ENCODE assay signal across 20 cellular contexts in the genomic region with DNA sequence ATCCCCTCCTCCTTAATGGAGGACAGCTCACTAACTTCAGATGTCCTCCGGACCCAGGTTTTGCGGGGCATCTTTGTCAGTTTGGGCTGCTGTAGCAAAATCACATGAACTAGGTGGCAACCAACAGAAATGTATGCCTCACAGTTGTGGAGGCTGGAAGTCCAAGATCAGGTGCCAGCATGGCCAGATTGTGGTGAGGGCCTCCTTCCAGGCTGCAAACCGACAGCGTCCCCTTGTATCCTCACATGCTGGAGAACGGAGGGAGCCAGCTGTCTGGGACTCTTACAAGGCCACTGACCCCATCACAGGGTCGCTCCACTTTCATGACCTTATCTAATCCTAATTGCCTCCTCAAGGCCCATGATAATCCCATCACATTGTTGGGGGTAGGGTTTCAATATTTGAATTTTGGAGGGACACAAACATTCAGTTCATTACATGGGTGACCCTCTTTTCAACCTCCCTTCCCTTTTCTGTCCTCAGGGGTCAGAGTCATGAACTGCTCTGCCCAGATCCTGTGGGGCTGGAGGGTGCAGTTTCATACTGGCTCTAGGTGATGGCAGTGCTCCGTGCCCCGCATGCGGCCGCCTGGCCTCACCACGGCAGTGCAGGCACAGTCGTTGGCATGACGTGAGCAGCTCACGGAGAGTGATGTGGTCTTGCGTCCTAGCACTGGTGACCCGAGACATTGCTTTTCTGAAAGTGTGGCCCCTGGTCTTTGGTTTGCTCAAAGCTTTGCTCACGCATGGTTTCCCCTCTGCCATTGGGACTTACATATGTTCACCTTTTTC. TPM values are rescaled to one million over a fixed set of nuclear protein-coding genes. Genes with fewer than 3 reads are reported as not detected.
"Had no signal": no experiment of that assay in that cellular context is flagged by ENCODE, and none has a peak within 500 bp of the region (broad histone marks: within the 10 kb centered on the region; RNA-seq: fewer than 3 reads in every experiment).

No MANE protein-coding gene starts in this region.

- H3K4me3 ChIP-seq: adrenal gland, esophagus squamous epithelium, gastrocnemius medialis, pancreas, thoracic aorta had no signal

- DNase-seq: activated CD4-positive, alpha-beta T cell treated with anti-CD3 and anti-CD28 coated beads, Interleukin-2, amount 50 U/mL, for 1 hour; activated CD8-positive, alpha-beta T cell treated with anti-CD3 and anti-CD28 coated beads, Interleukin-2, amount 10 ng/mL, durations not matched to agents 7 days and 5 days; central memory CD4-positive, alpha-beta T cell; effector memory CD4-positive, alpha-beta T cell; esophagus squamous epithelium; gastrocnemius medialis; pancreas; stimulated activated CD4-positive, alpha-beta T cell treated with anti-CD3 and anti-CD28 coated beads, Interleukin-2, amount 100 ng/mL, for 48 hours; stimulated activated CD8-positive, alpha-beta memory T cell treated with anti-CD3 and anti-CD28 coated beads, Interleukin-4, amount 100 ng/mL, for 48 hours; stimulated activated naive CD4-positive, alpha-beta T cell; SW 1271; T-helper 17 cell had no signal

- H3K4me1 ChIP-seq: esophagus squamous epithelium, gastrocnemius medialis had no signal

- FAIRE-seq: astrocyte, endothelial cell of umbilical vein, islet of Langerhans, pancreas had no signal

- H3K27me3 ChIP-seq: adrenal gland, esophagus squamous epithelium, gastrocnemius medialis, pancreas had no signal

- H3K4me3 Mint-ChIP-seq: activated CD8-positive, alpha-beta T cell treated with anti-CD3 and anti-CD28 coated beads, Interleukin-2, amount 10 ng/mL, durations not matched to agents 7 days and 5 days; activated naive CD8-positive, alpha-beta T cell; natural killer cell treated with Interleukin-12 subunit alpha and Interleukin-12 subunit beta and Interleukin-15 and Interleukin-18, amount 100 ng/mL, for 72 hours; T-helper 17 cell had no signal

- H3K27ac Mint-ChIP-seq: activated CD8-positive, alpha-beta T cell treated with anti-CD3 and anti-CD28 coated beads, Interleukin-2, amount 10 ng/mL, durations not matched to agents 7 days and 5 days; activated naive CD8-positive, alpha-beta T cell; natural killer cell treated with Interleukin-12 subunit alpha and Interleukin-12 subunit beta and Interleukin-15 and Interleukin-18, amount 100 ng/mL, for 72 hours; T-helper 17 cell had no signal

- H3K4me1 Mint-ChIP-seq: T-helper 17 cell had no signal

- H3K9me3 ChIP-seq: adrenal gland, esophagus squamous epithelium, gastrocnemius medialis, pancreas, thoracic aorta had no signal

- H3K9me3 Mint-ChIP-seq: natural killer cell treated with Interleukin-12 subunit alpha and Interleukin-12 subunit beta and Interleukin-15 and Interleukin-18, amount 100 ng/mL, for 72 hours had no signal

- H3K27me3 Mint-ChIP-seq: activated naive CD8-positive, alpha-beta T cell; natural killer cell treated with Interleukin-12 subunit alpha and Interleukin-12 subunit beta and Interleukin-15 and Interleukin-18, amount 100 ng/mL, for 72 hours; T-helper 17 cell had no signal

- H3K36me3 ChIP-seq: gastrocnemius medialis had no signal

- H3K36me3 Mint-ChIP-seq: natural killer cell treated with Interleukin-12 subunit alpha and Interleukin-12 subunit beta and Interleukin-15 and Interleukin-18, amount 100 ng/mL, for 72 hours had no signal

- H3K27ac ChIP-seq: adrenal gland, gastrocnemius medialis, pancreas, thoracic aorta had no signal

- ATAC-seq: activated CD4-positive, CD25-positive, alpha-beta regulatory T cell treated with anti-CD3 and anti-CD28 coated beads, Interleukin-2, amount 50 U/mL, for 24 hours; activated CD8-positive, alpha-beta T cell treated with anti-CD3 and anti-CD28 coated beads, Interleukin-2, amount 10 ng/mL, durations not matched to agents 7 days and 5 days; gastrocnemius medialis; natural killer cell treated with Interleukin-12 subunit alpha and Interleukin-12 subunit beta and Interleukin-15 and Interleukin-18, amount 100 ng/mL, for 72 hours; T-helper 17 cell had no signal

RNA-seq across cellular contexts. Expression of gene DNASE1L3, which starts 58.4 kb away (rescaled TPM):
- total RNA-seq: activated CD8-positive, alpha-beta T cell treated with anti-CD3 and anti-CD28 coated beads, Interleukin-2, amount 10 ng/mL, durations not matched to agents 7 days and 5 days; astrocyte; natural killer cell treated with Interleukin-12 subunit alpha and Interleukin-12 subunit beta and Interleukin-15 and Interleukin-18, amount 100 ng/mL, for 72 hours had no signal
